12 cellular contexts compared by ENCODE assay signal in the genomic region with DNA sequence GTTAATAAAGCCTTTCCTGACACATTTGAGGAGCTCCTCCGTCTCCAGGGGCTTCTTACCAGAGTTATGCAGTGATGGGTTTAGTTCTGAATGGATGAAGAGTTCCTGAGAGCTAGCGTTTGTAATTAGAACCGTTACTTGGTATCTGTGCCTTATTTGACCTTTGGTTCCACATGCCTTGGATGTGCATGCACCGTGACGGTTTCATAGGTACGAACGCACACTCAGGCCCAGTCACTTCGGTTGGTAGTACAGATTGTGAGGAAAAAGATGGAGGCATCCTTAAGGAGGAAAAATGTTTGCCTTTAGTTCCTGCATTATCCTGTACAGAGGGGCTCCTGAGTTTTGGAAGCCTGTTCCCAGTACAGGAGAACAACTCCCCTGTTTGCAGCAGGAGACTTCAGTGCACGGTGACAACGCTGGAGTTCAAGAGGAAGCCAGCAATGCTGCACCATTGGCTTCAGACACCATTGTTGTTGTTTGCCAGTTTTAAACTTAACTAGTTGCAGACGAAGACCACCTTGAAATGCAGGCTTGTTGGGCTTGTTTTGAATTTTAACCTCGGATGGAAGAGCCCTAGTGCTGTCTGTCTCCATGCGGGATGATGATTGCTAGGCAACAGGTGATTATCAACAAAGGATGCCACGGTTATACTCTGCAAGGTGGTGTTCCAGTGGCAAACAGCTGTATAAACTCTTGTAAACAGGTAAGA. TPM values are rescaled to one million over a fixed set of nuclear protein-coding genes. Genes with fewer than 3 reads are reported as not detected.
A peak's percentile ranks its signal among the peaks of the same experiment; 100 is the strongest.
DNase-seq lines count a peak whose midpoint lies in the region; ATAC-seq, FAIRE-seq and TF ChIP-seq lines count a peak whose summit lies in the region.
"Had no signal": no experiment of that assay in that cellular context is flagged by ENCODE, and none has a peak within 500 bp of the region (broad histone marks: within the 10 kb centered on the region; RNA-seq: fewer than 3 reads in every experiment).

No MANE protein-coding gene starts in this region.

- no peak overlapping the region for H3K14ac ChIP-seq in H9 (ENCODE audit: insufficient read depth, low read length)

- H2BK15ac ChIP-seq in H9 (ENCODE audit: low read depth, low read length) = no peak overlapping the region

- H3K79me1 ChIP-seq in H9 (ENCODE audit: insufficient read depth, low read depth, low read length, poor library complexity, severe bottlenecking) = peaks cover 4% of the 10 kb centered on the region

- H2AFZ ChIP-seq in H9 (ENCODE audit: low read length) = no peak overlapping the region
- H2AFZ ChIP-seq in astrocyte (ENCODE audit: low read depth, low read length) = no peak overlapping the region

- H3K18ac ChIP-seq in H9 (ENCODE audit: insufficient read length, low read depth, low read length) = no peak overlapping the region

- no peak for ATAC-seq in HG02623 (IDR thresholded peaks at IDR 0.05; ENCODE audit: unreplicated experiment)
- no peak for ATAC-seq in HG03442 (IDR thresholded peaks at IDR 0.05; ENCODE audit: unreplicated experiment)
- ATAC-seq: HCT116, sciatic nerve had no signal

- H3K23me2 ChIP-seq in H9 (ENCODE audit: insufficient read length, low read depth, low read length, poor library complexity, severe bottlenecking) = no peaks in the 10 kb centered on the region

- no peak overlapping the region for H2AK5ac ChIP-seq in H9 (ENCODE audit: insufficient read length, low read length)

- DNase-seq in T-helper 1 cell (no peak), H9 (no peak), astrocyte (ENCODE audit: low read depth) (no peak), neural crest cell (ENCODE audit: low read depth, low spot score) (no peak), HPDE6-E6E7 (ENCODE audit: extremely low spot score) (no peak)
- DNase-seq: NCI-H1105 treated with DMSO at 0.1 percent for 48 hours had no signal

- peak overlapping the region; percentile 18 for H3K27ac Mint-ChIP-seq in T-helper 1 cell treated with Interleukin-12 subunit alpha and Interleukin-12 subunit beta and Interleukin-4 antibody, amounts not matched to agents 30 μg/mL and 1 μg/mL, for 36 hours
- peak overlapping the region; percentile 13 to 91 (median 49); a peak in 4 of 7 replicates for H3K27ac Mint-ChIP-seq in H9
- H3K27ac Mint-ChIP-seq in astrocyte (ENCODE audit: unreplicated experiment) = no peak overlapping the region
- no peak overlapping the region for H3K27ac Mint-ChIP-seq in neural crest cell (ENCODE audit: unreplicated experiment)

- no peak overlapping the region for H4K5ac ChIP-seq in H9 (ENCODE audit: insufficient read length, low read depth, low read length)

- H3K79me2 ChIP-seq in H9 (ENCODE audit: insufficient read depth, low read length) (peaks cover 35% of the 10 kb centered on the region), astrocyte (ENCODE audit: insufficient read depth, low read length) (peaks cover 100% of the 10 kb centered on the region)

- H3K4me1 Mint-ChIP-seq in T-helper 1 cell treated with Interleukin-12 subunit alpha and Interleukin-12 subunit beta and Interleukin-4 antibody, amounts not matched to agents 30 μg/mL and 1 μg/mL, for 36 hours (ENCODE audit: low read depth) = peaks cover 73% of the 10 kb centered on the region
- H3K4me1 Mint-ChIP-seq in H9 (peaks cover 59 to 66% of the 10 kb centered on the region in 2 experiments), astrocyte (ENCODE audit: low read depth, unreplicated experiment) (peaks cover 36% of the 10 kb centered on the region), neural crest cell (peaks cover 71% of the 10 kb centered on the region)

- H3T11ph ChIP-seq in H9 (ENCODE audit: low read length) = no peak overlapping the region

- peaks cover 3% of the 10 kb centered on the region; the same call in 1 of the 2 replicates for H3K4me1 ChIP-seq in H9 (ENCODE audit: insufficient read depth, low read length)
- peaks cover 20% of the 10 kb centered on the region for H3K4me1 ChIP-seq in astrocyte (ENCODE audit: insufficient read depth, low read length)

- H3K4me2 ChIP-seq in H9 (ENCODE audit: insufficient read depth, insufficient read length, low read length) = peak overlapping the region; percentile 19
- H3K4me2 ChIP-seq in astrocyte (ENCODE audit: low read length) = peak overlapping the region; percentile 41

- no peaks in the 10 kb centered on the region for H3K27me3 Mint-ChIP-seq in T-helper 1 cell treated with Interleukin-12 subunit alpha and Interleukin-12 subunit beta and Interleukin-4 antibody, amounts not matched to agents 30 μg/mL and 1 μg/mL, for 36 hours (ENCODE audit: low read depth)
- no peaks in the 10 kb centered on the region for H3K27me3 Mint-ChIP-seq in H9 (ENCODE audit: low read depth)
- no peaks in the 10 kb centered on the region for H3K27me3 Mint-ChIP-seq in astrocyte (ENCODE audit: low read depth, unreplicated experiment)
- H3K27me3 Mint-ChIP-seq in neural crest cell (ENCODE audit: low read depth) = no peaks in the 10 kb centered on the region

- H3K23ac ChIP-seq in H9 (ENCODE audit: insufficient read length, low read depth, low read length) = no peak overlapping the region

- no peak overlapping the region for H3K56ac ChIP-seq in H9 (ENCODE audit: insufficient read length, low read depth, low read length)

- H2BK20ac ChIP-seq in H9 (ENCODE audit: low read depth, low read length, poor library complexity, severe bottlenecking) = no peak overlapping the region

- FAIRE-seq in astrocyte (lab: Jason Lieb, UNC) = no peak

- H2BK12ac ChIP-seq in H9 (ENCODE audit: insufficient read length, low read depth, low read length) = no peak overlapping the region

- H4K20me1 ChIP-seq in H9 (ENCODE audit: control insufficient read depth, insufficient read depth, insufficient read length) = no peaks in the 10 kb centered on the region
- peaks cover 74% of the 10 kb centered on the region for H4K20me1 ChIP-seq in astrocyte (ENCODE audit: insufficient read depth, low read length)

- no peak overlapping the region for H4K91ac ChIP-seq in H9 (ENCODE audit: insufficient read length, low read depth, low read length)

- H3K27me3 ChIP-seq in H9 (ENCODE audit: insufficient read depth, low read length) (no peaks in the 10 kb centered on the region), astrocyte (ENCODE audit: insufficient read depth, low read length) (no peaks in the 10 kb centered on the region)

- peaks cover 16% of the 10 kb centered on the region for H3K36me3 ChIP-seq in astrocyte (ENCODE audit: insufficient read depth, low read length)

- no peak overlapping the region for H3K27ac ChIP-seq in H9 (ENCODE audit: insufficient read length, low read depth, low read length)
- H3K27ac ChIP-seq in astrocyte (ENCODE audit: low read depth, low read length) = no peak overlapping the region

- H3K9me3 ChIP-seq in H9 (ENCODE audit: control insufficient read depth, low read depth, low read length) (no peaks in the 10 kb centered on the region), astrocyte (ENCODE audit: insufficient read depth, low read depth, low read length) (no peaks in the 10 kb centered on the region)

- no peak overlapping the region for H4K8ac ChIP-seq in H9 (replicated peaks; ENCODE audit: insufficient read length, low read depth, low read length)

- H3K4me3 ChIP-seq in astrocyte (ENCODE audit: insufficient read depth, low read depth, low read length) = no peak overlapping the region
- H3K4me3 ChIP-seq: lung had no signal

- WGBS in H9 (ENCODE audit: extremely low coverage, insufficient read length, low lambda C conversion rate) = no CpG with 5 or more reads among the region's 14 CpGs

- no peak overlapping the region for H3K9ac ChIP-seq in H9 (ENCODE audit: extremely low read depth, insufficient read length, low read length)
- H3K9ac ChIP-seq in astrocyte (ENCODE audit: low read length) = no peak overlapping the region

- no peak for TF ChIP-seq CTCF in H9 (conservative IDR thresholded peaks at IDR 0.05)
- no peak for TF ChIP-seq CTCF in astrocyte (IDR thresholded peaks at IDR 0.05; ENCODE audit: insufficient read depth, low read depth, low read length)
- TF ChIP-seq CTCF in neural crest cell (conservative IDR thresholded peaks at IDR 0.05) = no peak

- H3K4ac ChIP-seq in H9 (ENCODE audit: low read depth, low read length) = no peak overlapping the region

- H3K9me3 Mint-ChIP-seq in T-helper 1 cell treated with Interleukin-12 subunit alpha and Interleukin-12 subunit beta and Interleukin-4 antibody, amounts not matched to agents 30 μg/mL and 1 μg/mL, for 36 hours = no peaks in the 10 kb centered on the region
- H3K9me3 Mint-ChIP-seq in H9 (no peaks in the 10 kb centered on the region), astrocyte (ENCODE audit: unreplicated experiment) (no peaks in the 10 kb centered on the region), neural crest cell (no peaks in the 10 kb centered on the region)

- H3K4me3 Mint-ChIP-seq in T-helper 1 cell treated with Interleukin-12 subunit alpha and Interleukin-12 subunit beta and Interleukin-4 antibody, amounts not matched to agents 30 μg/mL and 1 μg/mL, for 36 hours = peak overlapping the region; percentile 29
- H3K4me3 Mint-ChIP-seq in H9 (0 out of 5 replicates have a peak overlapping the region, but pooled peaks have one; percentile 2 to 10), astrocyte (ENCODE audit: unreplicated experiment) (no peak overlapping the region), neural crest cell (peak overlapping the region; percentile 67)

- no peak overlapping the region for H2BK5ac ChIP-seq in H9 (ENCODE audit: insufficient read length, low read length)

- H2BK120ac ChIP-seq in H9 (ENCODE audit: low read depth, low read length, poor library complexity, severe bottlenecking) = no peak overlapping the region

- peaks cover 52% of the 10 kb centered on the region for H3K36me3 Mint-ChIP-seq in T-helper 1 cell treated with Interleukin-12 subunit alpha and Interleukin-12 subunit beta and Interleukin-4 antibody, amounts not matched to agents 30 μg/mL and 1 μg/mL, for 36 hours (ENCODE audit: low read depth)
- H3K36me3 Mint-ChIP-seq in H9 (ENCODE audit: insufficient read depth in 1 of 3, low read depth in 3 of 3) (peaks cover 15 to 52% (median 48%) of the 10 kb centered on the region in 3 experiments), astrocyte (ENCODE audit: low read depth, unreplicated experiment) (peaks cover 12% of the 10 kb centered on the region), neural crest cell (ENCODE audit: low read depth) (peaks cover 3% of the 10 kb centered on the region)

RNA-seq across cellular contexts. Expression of gene RBM15, which starts 8.2 kb away (rescaled TPM):
- total RNA-seq in H9 (2021) (61.4 and 62.0 TPM in 2 replicates), astrocyte (20.4 and 21.1 TPM in 2 replicates), neural crest cell (52.6 and 54.0 TPM in 2 replicates)

RNA-seq across cellular contexts. Expression of gene SLC16A4, which starts 43.5 kb away (rescaled TPM):
- total RNA-seq in H9 (2021) (0.17 TPM in 1 of 2 replicates, not detected in the other), astrocyte (14.1 and 14.8 TPM in 2 replicates), neural crest cell (0.96 and 1.8 TPM in 2 replicates)

Comparison
In these comparisons a context has a peak if more than half of its experiments do, and no peak if none do; other contexts are left out.
1. H3K27ac Mint-ChIP-seq: peak in T-helper 1 cell treated with Interleukin-12 subunit alpha and Interleukin-12 subunit beta and Interleukin-4 antibody, amounts not matched to agents 30 μg/mL and 1 μg/mL, for 36 hours (single experiment) and H9 (3 of 3); none in astrocyte (single experiment) and neural crest cell (single experiment).